In genomic region chr16:68403704-68404103, GRCh38 we compare ENCODE assay signal across 33 cellular contexts. TPM values are rescaled to one million over a fixed set of nuclear protein-coding genes. Genes with fewer than 3 reads are reported as not detected.
"Had no signal": no experiment of that assay in that cellular context is flagged by ENCODE, and none has a peak within 500 bp of the region (broad histone marks: within the 10 kb centered on the region; RNA-seq: fewer than 3 reads in every experiment).

No MANE protein-coding gene starts in this region.

- DNase-seq: activated B cell treated with CpG ODN at 0.5 μM for 24 hours; activated CD4-positive, alpha-beta memory T cell treated with anti-CD3 and anti-CD28 coated beads for 36 hours; activated CD4-positive, alpha-beta T cell treated with anti-CD3 and anti-CD28 coated beads, Interleukin-2, amount 10 ng/mL, durations not matched to agents 24 days and 14 days; activated CD8-positive, alpha-beta memory T cell treated with anti-CD3 and anti-CD28 coated beads, Interleukin-2, amount 10 ng/mL, durations not matched to agents 7 days and 5 days; activated CD8-positive, alpha-beta memory T cell treated with anti-CD3 and anti-CD28 coated beads, Interleukin-2, amount 50 U/mL, for 4 hours; activated CD8-positive, alpha-beta T cell treated with anti-CD3 and anti-CD28 coated beads, Interleukin-2, amount 10 ng/mL, durations not matched to agents 7 days and 5 days; activated effector memory CD4-positive, alpha-beta T cell treated with Interleukin-2 at 50 U/mL for 16 hours; activated gamma-delta T cell treated with Interleukin-2 at 50 U/mL for 16 hours; activated naive CD4-positive, alpha-beta T cell treated with anti-CD3 and anti-CD28 coated beads, Interleukin-2, amount 50 U/mL, for 16 hours; activated naive CD4-positive, alpha-beta T cell treated with Interleukin-2 at 50 U/mL for 16 hours; activated T-cell treated with anti-CD3 and anti-CD28 coated beads for 4 hours; activated T-cell treated with anti-CD3 and anti-CD28 coated beads, Interleukin-2, amount 50 U/mL, for 4 hours; amniotic stem cell; anterior cingulate cortex; brain microvascular endothelial cell; caudate nucleus; cerebellar nuclear complex; effector memory CD4-positive, alpha-beta T cell; endodermal cell; foreskin keratinocyte; gastrocnemius medialis; glutamatergic neuron; heart left ventricle; T-helper 1 cell; T-helper 17 cell; T1000; WERI-Rb-1 had no signal

- ATAC-seq: activated CD4-positive, CD25-positive, alpha-beta regulatory T cell treated with anti-CD3 and anti-CD28 coated beads, Interleukin-2, amount 50 U/mL, for 24 hours; activated CD8-positive, alpha-beta memory T cell treated with anti-CD3 and anti-CD28 coated beads, Interleukin-2, amount 10 ng/mL, durations not matched to agents 7 days and 5 days; activated CD8-positive, alpha-beta T cell treated with anti-CD3 and anti-CD28 coated beads, Interleukin-2, amount 10 ng/mL, durations not matched to agents 7 days and 5 days; activated T-cell treated with anti-CD3 and anti-CD28 coated beads, Interleukin-2, amount 50 U/mL, for 4 hours; activated T-helper 17 cell treated with anti-CD3 and anti-CD28 coated beads, Interleukin-2, amount 50 U/mL, for 72 hours; foreskin keratinocyte; gastrocnemius medialis; heart left ventricle; T-helper 17 cell had no signal

- H3K4me1 ChIP-seq: foreskin keratinocyte, gastrocnemius medialis, heart left ventricle had no signal

- H3K36me3 ChIP-seq: brain microvascular endothelial cell, esophagus muscularis mucosa, gastrocnemius medialis, heart left ventricle, WERI-Rb-1 had no signal

- H3K27me3 ChIP-seq: brain microvascular endothelial cell, dorsolateral prefrontal cortex had no signal

- H3K9me3 ChIP-seq: esophagus muscularis mucosa, gastrocnemius medialis, heart left ventricle had no signal

- H3K27ac ChIP-seq: brain microvascular endothelial cell, coronary artery, dorsolateral prefrontal cortex, esophagus muscularis mucosa, foreskin keratinocyte, gastrocnemius medialis, heart left ventricle, WERI-Rb-1 had no signal

- H3K4me3 ChIP-seq: coronary artery, dorsolateral prefrontal cortex, esophagus muscularis mucosa, gastrocnemius medialis, heart left ventricle had no signal

RNA-seq across cellular contexts. Expression of gene SMPD3, which starts 44.6 kb away (rescaled TPM):
- total RNA-seq: epithelial cell of proximal tubule had no signal
